Comparison of ENCODE assay signal across 21 cellular contexts in the genomic region with DNA sequence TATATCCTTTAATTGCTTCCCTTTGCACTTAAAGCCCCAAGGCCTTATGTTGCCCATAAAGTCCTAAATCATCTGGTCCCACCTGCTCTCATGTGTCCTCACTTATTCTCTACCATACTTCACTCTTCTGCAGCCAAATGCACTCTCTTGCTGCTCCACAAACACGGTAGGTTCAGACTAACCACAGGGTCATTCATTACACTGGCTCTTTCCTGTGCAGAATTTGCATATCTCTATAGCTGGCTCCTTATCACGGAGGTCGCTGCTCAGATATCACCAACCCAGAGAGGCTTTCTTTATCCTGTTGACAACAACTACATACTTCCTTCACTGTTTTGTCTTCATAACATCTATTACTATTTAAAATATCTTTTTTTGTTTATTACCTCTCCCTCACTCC.
A peak's percentile ranks its signal among the peaks of the same experiment; 100 is the strongest.
DNase-seq lines count a peak whose midpoint lies in the region; ATAC-seq, FAIRE-seq and TF ChIP-seq lines count a peak whose summit lies in the region.
"Had no signal": no experiment of that assay in that cellular context is flagged by ENCODE, and none has a peak within 500 bp of the region (broad histone marks: within the 10 kb centered on the region; RNA-seq: fewer than 3 reads in every experiment).

No MANE protein-coding gene starts in this region.

- H3K27ac ChIP-seq in lower lobe of right lung: no peak overlapping the region
- H3K27ac ChIP-seq: BLaER1 treated with 17β-estradiol and CSF1 and Interleukin-3, amounts not matched to agents 10 nM and 100 nM; foreskin keratinocyte; Peyer's patch; SK-N-MC; suprapubic skin; uterus had no signal

- no peak for TF ChIP-seq CTCF in lower lobe of right lung (IDR thresholded peaks at IDR 0.05)

- H3K36me3 ChIP-seq in lower lobe of right lung: no peaks in the 10 kb centered on the region
- H3K36me3 ChIP-seq: BLaER1 treated with 17β-estradiol and CSF1 and Interleukin-3, amounts not matched to agents 10 nM and 100 nM; Peyer's patch; uterus had no signal

- FAIRE-seq in GM18507 (lab: Jason Lieb, UNC): peak; percentile 21
- FAIRE-seq: G401.6, islet of Langerhans had no signal

- H3K27me3 ChIP-seq in lower lobe of right lung (ENCODE audit: low read depth): no peaks in the 10 kb centered on the region
- H3K27me3 ChIP-seq: BLaER1 treated with 17β-estradiol and CSF1 and Interleukin-3, amounts not matched to agents 10 nM and 100 nM; foreskin keratinocyte; Peyer's patch; suprapubic skin; uterus had no signal

- ATAC-seq in GM19463 (IDR thresholded peaks at IDR 0.05; ENCODE audit: unreplicated experiment) (peak; percentile 76), HG03097 (IDR thresholded peaks at IDR 0.05; ENCODE audit: low FRiP score, unreplicated experiment) (peak; percentile 81), lower lobe of right lung (no peak), HG03095 (IDR thresholded peaks at IDR 0.05; ENCODE audit: unreplicated experiment) (no peak), GM21526 (IDR thresholded peaks at IDR 0.05; ENCODE audit: low FRiP score, unreplicated experiment) (no peak)
- ATAC-seq: foreskin keratinocyte, HCT116 had no signal

- H3K9me3 ChIP-seq in lower lobe of right lung: peaks cover 15% of the 10 kb centered on the region
- H3K9me3 ChIP-seq: Peyer's patch had no signal

- DNase-seq in GM18507 (ENCODE audit: extremely low spot score, insufficient read length, low read depth) (no peak), NCI-H526 treated with DMSO at 0.1 percent for 48 hours (lab: John Stamatoyannopoulos, UW) (peak; percentile 29), lower lobe of right lung (no peak), medulla oblongata (ENCODE audit: extremely low spot score) (no peak)
- DNase-seq: activated CD4-positive, CD25-positive, alpha-beta regulatory T cell treated with anti-CD3 and anti-CD28 coated beads, Interleukin-2, amount 50 U/mL, for 72 hours; foreskin keratinocyte; hippocampal formation; MM.1S; NCI-H1694 treated with DMSO at 0.1 percent for 48 hours; Peyer's patch; uterus had no signal

- intact Hi-C loops in lower lobe of right lung (cut with DNase I): no loop called here

- H3K4me3 ChIP-seq in lower lobe of right lung: no peak overlapping the region
- H3K4me3 ChIP-seq: BLaER1 treated with 17β-estradiol and CSF1 and Interleukin-3, amounts not matched to agents 10 nM and 100 nM; Peyer's patch; SK-N-MC; suprapubic skin; uterus had no signal

- no peaks in the 10 kb centered on the region for H3K4me1 ChIP-seq in lower lobe of right lung
- H3K4me1 ChIP-seq: BLaER1 treated with 17β-estradiol and CSF1 and Interleukin-3, amounts not matched to agents 10 nM and 100 nM; foreskin keratinocyte; Peyer's patch; suprapubic skin; uterus had no signal

Comparison
In these comparisons a context has a peak if more than half of its experiments do, and no peak if none do; other contexts are left out.
1. ATAC-seq: peak in GM19463 (single experiment) and HG03097 (single experiment); none in lower lobe of right lung (0 of 2), HG03095 (single experiment) and GM21526 (single experiment).